In the genomic region with DNA sequence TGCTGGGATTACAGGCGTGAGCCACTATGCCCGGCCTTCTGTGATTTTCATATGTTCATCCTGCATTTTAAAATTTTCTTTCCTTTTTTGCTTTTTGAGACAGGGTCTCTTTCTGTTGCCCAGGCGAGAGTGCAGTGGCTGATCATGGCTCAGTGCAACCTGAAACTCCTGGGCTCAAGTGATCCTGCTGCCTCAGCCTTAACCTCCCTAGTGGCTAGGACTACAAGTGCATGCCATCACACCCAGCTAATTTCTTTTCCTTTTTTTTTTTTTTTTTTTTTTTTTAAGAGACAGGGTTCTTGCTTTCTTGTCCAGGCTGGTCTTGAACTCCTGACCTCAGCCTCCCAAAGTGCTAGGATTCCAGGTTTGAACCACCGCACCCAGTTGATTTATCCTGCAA, we compare ENCODE assay signal across 22 cellular contexts. TPM values are rescaled to one million over a fixed set of nuclear protein-coding genes. Genes with fewer than 3 reads are reported as not detected.
DNase-seq lines count a peak whose midpoint lies in the region; ATAC-seq and TF ChIP-seq lines count a peak whose summit lies in the region.
"Had no signal": no experiment of that assay in that cellular context is flagged by ENCODE, and none has a peak within 500 bp of the region (broad histone marks: within the 10 kb centered on the region; RNA-seq: fewer than 3 reads in every experiment).

No MANE protein-coding gene starts in this region.

- no peak overlapping the region for H3K4me3 ChIP-seq in WERI-Rb-1 (ENCODE audit: low read depth, low read length)
- no peak overlapping the region for H3K4me3 ChIP-seq in fibroblast of pulmonary artery (replicated peaks; ENCODE audit: low read depth, low read length)
- H3K4me3 ChIP-seq: GM12878 had no signal

- no peaks in the 10 kb centered on the region for H3K9me3 Mint-ChIP-seq in type B pancreatic cell
- H3K9me3 Mint-ChIP-seq: CD4-positive, alpha-beta T cell; IgD-negative memory B cell had no signal

- no peak for ATAC-seq in GM21381 (IDR thresholded peaks at IDR 0.05; ENCODE audit: unreplicated experiment)
- ATAC-seq: GM12878 had no signal

- no peaks in the 10 kb centered on the region for H3K4me1 Mint-ChIP-seq in type B pancreatic cell (ENCODE audit: unreplicated experiment)
- H3K4me1 Mint-ChIP-seq: IgD-negative memory B cell had no signal

- TF ChIP-seq CTCF in WERI-Rb-1 (IDR thresholded peaks at IDR 0.05; ENCODE audit: low read depth, low read length) (0 out of 2 replicates have a peak, but pooled peaks have one; percentile 3), fibroblast of pulmonary artery (IDR thresholded peaks at IDR 0.05; ENCODE audit: low read length, missing control alignments) (peak; percentile 2), type B pancreatic cell (conservative IDR thresholded peaks at IDR 0.05) (peak; percentile 43), GM20000 (IDR thresholded peaks at IDR 0.05; ENCODE audit: extremely low read depth, missing control alignments) (no peak)

- no peak overlapping the region for H3K27ac Mint-ChIP-seq in type B pancreatic cell
- H3K27ac Mint-ChIP-seq: CD4-positive, alpha-beta T cell; IgD-negative memory B cell had no signal

- no peaks in the 10 kb centered on the region for H3K36me3 ChIP-seq in WERI-Rb-1
- H3K36me3 ChIP-seq: BE2C had no signal

- H3K27ac ChIP-seq in WERI-Rb-1 = no peak overlapping the region
- H3K27ac ChIP-seq: 22Rv1 had no signal

- peaks cover 5% of the 10 kb centered on the region for H3K27me3 Mint-ChIP-seq in type B pancreatic cell
- H3K27me3 Mint-ChIP-seq: CD4-positive, alpha-beta T cell; IgD-negative memory B cell had no signal

- no peaks in the 10 kb centered on the region for H3K9me3 ChIP-seq in WERI-Rb-1 (ENCODE audit: severe bottlenecking)
- H3K9me3 ChIP-seq: BE2C had no signal

- DNase-seq in DMS 273 (lab: John Stamatoyannopoulos, UW; ENCODE audit: unreplicated experiment) (peak; percentile 5), DMS 273 treated with DMSO at 0.1 percent for 48 hours (lab: John Stamatoyannopoulos, UW) (no peak), WERI-Rb-1 (no peak), fibroblast of pulmonary artery (ENCODE audit: low read depth) (no peak), type B pancreatic cell (ENCODE audit: extremely low spot score, unreplicated experiment) (no peak), GM20000 (ENCODE audit: low spot score) (no peak)
- no peak for DNase-seq in stimulated activated CD4-positive, alpha-beta T cell treated with anti-CD3 and anti-CD28 coated beads, Interleukin-4, amount 100 ng/mL, for 4 hours
- DNase-seq: BE2C; CD4-positive, alpha-beta T cell; H7; NCI-H1417; NCI-H187 treated with DMSO at 0.1 percent for 48 hours; NCI-H69; OCI-M1; RPMI8226; SIG-M5 had no signal

- H3K27me3 ChIP-seq in WERI-Rb-1 (ENCODE audit: insufficient read depth, low read depth, severe bottlenecking) = peaks cover 18% of the 10 kb centered on the region
- H3K27me3 ChIP-seq: BE2C had no signal

- no peak overlapping the region for H3K4me3 Mint-ChIP-seq in type B pancreatic cell
- H3K4me3 Mint-ChIP-seq: CD4-positive, alpha-beta T cell; IgD-negative memory B cell had no signal

- H3K36me3 Mint-ChIP-seq in type B pancreatic cell = no peaks in the 10 kb centered on the region
- H3K36me3 Mint-ChIP-seq: IgD-negative memory B cell had no signal

RNA-seq across cellular contexts. Expression of a gene that starts 54.1 kb away (rescaled TPM):
- total RNA-seq in type B pancreatic cell (ENCODE audit: low replicate concordance) = 2.7 and 5.2 TPM in 2 replicates
- total RNA-seq: CD4-positive, alpha-beta T cell; G401; GM12878; HT-29 had no signal
